9 cellular contexts compared by ENCODE assay signal in genomic region chr5:9653811-9654210, GRCh38.
DNase-seq lines count a peak whose midpoint lies in the region; ATAC-seq lines count a peak whose summit lies in the region.
"Had no signal": no experiment of that assay in that cellular context is flagged by ENCODE, and none has a peak within 500 bp of the region (broad histone marks: within the 10 kb centered on the region; RNA-seq: fewer than 3 reads in every experiment).

No MANE protein-coding gene starts in this region.

- DNase-seq in astrocyte of the hippocampus (ENCODE audit: low read depth, low spot score) (peak; percentile 92), posterior cingulate gyrus (peak in 7 of 10 donors; percentile 12 to 89 (median 51)), GDM1 (lab: John Stamatoyannopoulos, UW) (no peak)
- no peak for DNase-seq in stimulated activated naive CD8-positive, alpha-beta T cell treated with anti-CD3 and anti-CD28 coated beads, Interleukin-15, Interleukin-2, amounts not matched to agents 100 U/mL and 50 U/mL, for 24 hours
- DNase-seq in activated CD4-positive, CD25-positive, alpha-beta regulatory T cell (lab: John Stamatoyannopoulos, UW), result no peak

- peak; percentile 93 for ATAC-seq in GM19025 (IDR thresholded peaks at IDR 0.05; ENCODE audit: low read depth, unreplicated experiment)
- ATAC-seq in HG03039 (IDR thresholded peaks at IDR 0.05; ENCODE audit: unreplicated experiment), result peak; percentile 97
- ATAC-seq in stimulated activated naive CD8-positive, alpha-beta T cell treated with anti-CD3 and anti-CD28 coated beads, Interleukin-15, Interleukin-2, amounts not matched to agents 100 U/mL and 50 U/mL, for 24 hours, result no peak
- ATAC-seq in GM21515 (IDR thresholded peaks at IDR 0.05; ENCODE audit: unreplicated experiment), result no peak
- ATAC-seq: Panc1 had no signal

- intact Hi-C loops in posterior cingulate gyrus (cut with DNase I), result no loop called here

Comparison
In these comparisons a context has a peak if more than half of its experiments do, and no peak if none do; other contexts are left out.
1. ATAC-seq: peak in GM19025 (single experiment) and HG03039 (single experiment); none in stimulated activated naive CD8-positive, alpha-beta T cell treated with anti-CD3 and anti-CD28 coated beads, Interleukin-15, Interleukin-2, amounts not matched to agents 100 U/mL and 50 U/mL, for 24 hours (single experiment) and GM21515 (single experiment).
2. DNase-seq: peak in astrocyte of the hippocampus (single experiment) and posterior cingulate gyrus (7 of 10); none in stimulated activated naive CD8-positive, alpha-beta T cell treated with anti-CD3 and anti-CD28 coated beads, Interleukin-15, Interleukin-2, amounts not matched to agents 100 U/mL and 50 U/mL, for 24 hours (single experiment), GDM1 (single experiment) and activated CD4-positive, CD25-positive, alpha-beta regulatory T cell (0 of 4).